Comparison of ENCODE assay signal across 1 cellular context in the genomic region with DNA sequence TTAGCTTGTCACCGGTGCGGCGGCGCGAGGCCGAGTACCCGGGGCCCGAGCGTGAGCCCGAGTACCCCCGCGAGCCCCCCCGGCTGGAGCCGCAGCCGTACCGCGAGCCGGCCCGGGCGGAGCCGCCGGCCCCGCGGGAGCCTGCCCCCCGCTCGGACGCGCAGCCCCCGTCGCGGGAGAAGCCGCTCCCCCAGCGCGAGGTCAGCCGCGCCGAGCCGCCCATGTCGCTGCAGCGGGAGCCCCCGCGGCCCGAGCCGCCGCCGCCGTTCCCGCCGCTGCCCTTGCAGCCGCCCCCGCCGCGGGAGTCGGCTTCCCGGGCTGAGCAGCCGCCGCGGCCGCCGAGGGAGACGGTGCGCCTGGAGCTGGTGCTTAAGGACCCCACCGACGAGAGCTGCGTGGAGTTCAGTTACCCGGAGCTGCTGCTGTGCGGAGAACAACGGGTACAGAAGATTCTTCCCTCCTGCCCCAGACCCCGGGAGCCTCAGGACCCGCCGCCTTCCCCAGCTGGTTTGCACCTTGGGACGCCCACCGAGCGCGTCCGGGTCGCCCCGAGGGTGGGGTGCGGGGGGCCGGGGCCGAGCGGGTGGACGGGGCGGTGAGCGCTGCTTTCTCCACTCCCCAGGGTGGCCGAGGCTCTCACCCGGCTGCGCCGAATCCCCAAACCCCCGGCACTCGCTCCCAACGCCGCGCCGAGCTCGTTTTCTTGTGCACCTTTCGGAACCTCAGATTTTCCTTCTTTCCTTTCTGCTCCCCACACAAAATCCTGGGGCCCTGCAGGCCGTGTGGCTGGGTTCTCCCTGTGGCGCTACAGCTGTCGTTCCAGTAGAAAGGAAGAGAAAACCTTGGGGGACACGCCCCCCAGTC.
TF ChIP-seq lines count a peak whose summit lies in the region.

No MANE protein-coding gene starts in this region.

TF ChIP-seq in K562, 482 proteins besides CTCF, POLR2A, EP300 and RAD21 (continued from another document and continues in another):
- TF ChIP-seq, protein P1, sequence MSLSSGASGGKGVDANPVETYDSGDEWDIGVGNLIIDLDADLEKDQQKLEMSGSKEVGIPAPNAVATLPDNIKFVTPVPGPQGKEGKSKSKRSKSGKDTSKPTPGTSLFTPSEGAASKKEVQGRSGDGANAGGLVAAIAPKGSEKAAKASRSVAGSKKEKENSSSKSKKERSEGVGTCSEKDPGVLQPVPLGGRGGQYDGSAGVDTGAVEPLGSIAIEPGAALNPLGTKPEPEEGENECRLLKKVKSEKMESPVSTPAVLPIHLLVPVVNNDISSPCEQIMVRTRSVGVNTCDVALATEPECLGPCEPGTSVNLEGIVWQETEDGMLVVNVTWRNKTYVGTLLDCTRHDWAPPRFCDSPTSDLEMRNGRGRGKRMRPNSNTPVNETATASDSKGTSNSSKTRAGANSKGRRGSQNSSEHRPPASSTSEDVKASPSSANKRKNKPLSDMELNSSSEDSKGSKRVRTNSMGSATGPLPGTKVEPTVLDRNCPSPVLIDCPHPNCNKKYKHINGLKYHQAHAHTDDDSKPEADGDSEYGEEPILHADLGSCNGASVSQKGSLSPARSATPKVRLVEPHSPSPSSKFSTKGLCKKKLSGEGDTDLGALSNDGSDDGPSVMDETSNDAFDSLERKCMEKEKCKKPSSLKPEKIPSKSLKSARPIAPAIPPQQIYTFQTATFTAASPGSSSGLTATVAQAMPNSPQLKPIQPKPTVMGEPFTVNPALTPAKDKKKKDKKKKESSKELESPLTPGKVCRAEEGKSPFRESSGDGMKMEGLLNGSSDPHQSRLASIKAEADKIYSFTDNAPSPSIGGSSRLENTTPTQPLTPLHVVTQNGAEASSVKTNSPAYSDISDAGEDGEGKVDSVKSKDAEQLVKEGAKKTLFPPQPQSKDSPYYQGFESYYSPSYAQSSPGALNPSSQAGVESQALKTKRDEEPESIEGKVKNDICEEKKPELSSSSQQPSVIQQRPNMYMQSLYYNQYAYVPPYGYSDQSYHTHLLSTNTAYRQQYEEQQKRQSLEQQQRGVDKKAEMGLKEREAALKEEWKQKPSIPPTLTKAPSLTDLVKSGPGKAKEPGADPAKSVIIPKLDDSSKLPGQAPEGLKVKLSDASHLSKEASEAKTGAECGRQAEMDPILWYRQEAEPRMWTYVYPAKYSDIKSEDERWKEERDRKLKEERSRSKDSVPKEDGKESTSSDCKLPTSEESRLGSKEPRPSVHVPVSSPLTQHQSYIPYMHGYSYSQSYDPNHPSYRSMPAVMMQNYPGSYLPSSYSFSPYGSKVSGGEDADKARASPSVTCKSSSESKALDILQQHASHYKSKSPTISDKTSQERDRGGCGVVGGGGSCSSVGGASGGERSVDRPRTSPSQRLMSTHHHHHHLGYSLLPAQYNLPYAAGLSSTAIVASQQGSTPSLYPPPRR (CRISPR knock-in tag; IDR thresholded peaks at IDR 0.05; ENCODE audit: borderline replicate concordance) = 0 out of 2 replicates have a peak, but pooled peaks have one; percentile 75
- TF ChIP-seq, protein P2, sequence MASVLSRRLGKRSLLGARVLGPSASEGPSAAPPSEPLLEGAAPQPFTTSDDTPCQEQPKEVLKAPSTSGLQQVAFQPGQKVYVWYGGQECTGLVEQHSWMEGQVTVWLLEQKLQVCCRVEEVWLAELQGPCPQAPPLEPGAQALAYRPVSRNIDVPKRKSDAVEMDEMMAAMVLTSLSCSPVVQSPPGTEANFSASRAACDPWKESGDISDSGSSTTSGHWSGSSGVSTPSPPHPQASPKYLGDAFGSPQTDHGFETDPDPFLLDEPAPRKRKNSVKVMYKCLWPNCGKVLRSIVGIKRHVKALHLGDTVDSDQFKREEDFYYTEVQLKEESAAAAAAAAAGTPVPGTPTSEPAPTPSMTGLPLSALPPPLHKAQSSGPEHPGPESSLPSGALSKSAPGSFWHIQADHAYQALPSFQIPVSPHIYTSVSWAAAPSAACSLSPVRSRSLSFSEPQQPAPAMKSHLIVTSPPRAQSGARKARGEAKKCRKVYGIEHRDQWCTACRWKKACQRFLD (CRISPR knock-in tag; IDR thresholded peaks at IDR 0.05) = peak; percentile 39; the same call in 1 of the 2 replicates
- TF ChIP-seq TEAD1 (CRISPR knock-in tag; IDR thresholded peaks at IDR 0.05) (peak in 1 of 2 experiments; percentile 54; a peak in 1 of 4 replicates), DIDO1 (tag; IDR thresholded peaks at IDR 0.05; ENCODE audit: low read depth) (no peak), NFXL1 (CRISPR knock-in tag; IDR thresholded peaks at IDR 0.05) (no peak), DPF2 (IDR thresholded peaks at IDR 0.05) (0 out of 2 replicates have a peak, but pooled peaks have one; percentile 23), SMARCA4 (IDR thresholded peaks at IDR 0.05) (no peak), ZNF253 (CRISPR knock-in tag; conservative IDR thresholded peaks at IDR 0.05) (no peak), HMGN3 (IDR thresholded peaks at IDR 0.05; ENCODE audit: borderline replicate concordance, extremely low read depth, insufficient read length, low read depth, low read length) (no peak), ZBTB7A (IDR thresholded peaks at IDR 0.05; ENCODE audit: borderline replicate concordance, control insufficient read depth, low read depth, low read length) (peak; percentile 36; the same call in 1 of the 2 replicates), SIX5 (IDR thresholded peaks at IDR 0.05; ENCODE audit: borderline replicate concordance in 1 of 2, insufficient read depth in 1 of 2, low read depth in 1 of 2, low read length in 2 of 2) (no peak), NR2C2 (CRISPR knock-in tag; IDR thresholded peaks at IDR 0.05) (no peak), NR2C2 (tag; IDR thresholded peaks at IDR 0.05) (0 out of 2 replicates have a peak, but pooled peaks have one; percentile 6), JUN (IDR thresholded peaks at IDR 0.05; ENCODE audit: borderline replicate concordance, low read depth, low read length) (no peak), JUN (CRISPR knock-in tag; IDR thresholded peaks at IDR 0.05; ENCODE audit: borderline replicate concordance) (0 out of 2 replicates have a peak, but pooled peaks have one; percentile 62), MYC (IDR thresholded peaks at IDR 0.05; ENCODE audit: low read depth, low read length) (no peak), MYC (CRISPR knock-in tag; IDR thresholded peaks at IDR 0.05; ENCODE audit: borderline replicate concordance, low read depth) (no peak), SIN3A (IDR thresholded peaks at IDR 0.05; ENCODE audit: borderline replicate concordance in 2 of 2, control insufficient read depth in 1 of 2, low read depth in 2 of 2, low read length in 2 of 2) (peak in 1 of 2 experiments; percentile 80; a peak in 2 of 4 replicates)
- TF ChIP-seq, protein P3, sequence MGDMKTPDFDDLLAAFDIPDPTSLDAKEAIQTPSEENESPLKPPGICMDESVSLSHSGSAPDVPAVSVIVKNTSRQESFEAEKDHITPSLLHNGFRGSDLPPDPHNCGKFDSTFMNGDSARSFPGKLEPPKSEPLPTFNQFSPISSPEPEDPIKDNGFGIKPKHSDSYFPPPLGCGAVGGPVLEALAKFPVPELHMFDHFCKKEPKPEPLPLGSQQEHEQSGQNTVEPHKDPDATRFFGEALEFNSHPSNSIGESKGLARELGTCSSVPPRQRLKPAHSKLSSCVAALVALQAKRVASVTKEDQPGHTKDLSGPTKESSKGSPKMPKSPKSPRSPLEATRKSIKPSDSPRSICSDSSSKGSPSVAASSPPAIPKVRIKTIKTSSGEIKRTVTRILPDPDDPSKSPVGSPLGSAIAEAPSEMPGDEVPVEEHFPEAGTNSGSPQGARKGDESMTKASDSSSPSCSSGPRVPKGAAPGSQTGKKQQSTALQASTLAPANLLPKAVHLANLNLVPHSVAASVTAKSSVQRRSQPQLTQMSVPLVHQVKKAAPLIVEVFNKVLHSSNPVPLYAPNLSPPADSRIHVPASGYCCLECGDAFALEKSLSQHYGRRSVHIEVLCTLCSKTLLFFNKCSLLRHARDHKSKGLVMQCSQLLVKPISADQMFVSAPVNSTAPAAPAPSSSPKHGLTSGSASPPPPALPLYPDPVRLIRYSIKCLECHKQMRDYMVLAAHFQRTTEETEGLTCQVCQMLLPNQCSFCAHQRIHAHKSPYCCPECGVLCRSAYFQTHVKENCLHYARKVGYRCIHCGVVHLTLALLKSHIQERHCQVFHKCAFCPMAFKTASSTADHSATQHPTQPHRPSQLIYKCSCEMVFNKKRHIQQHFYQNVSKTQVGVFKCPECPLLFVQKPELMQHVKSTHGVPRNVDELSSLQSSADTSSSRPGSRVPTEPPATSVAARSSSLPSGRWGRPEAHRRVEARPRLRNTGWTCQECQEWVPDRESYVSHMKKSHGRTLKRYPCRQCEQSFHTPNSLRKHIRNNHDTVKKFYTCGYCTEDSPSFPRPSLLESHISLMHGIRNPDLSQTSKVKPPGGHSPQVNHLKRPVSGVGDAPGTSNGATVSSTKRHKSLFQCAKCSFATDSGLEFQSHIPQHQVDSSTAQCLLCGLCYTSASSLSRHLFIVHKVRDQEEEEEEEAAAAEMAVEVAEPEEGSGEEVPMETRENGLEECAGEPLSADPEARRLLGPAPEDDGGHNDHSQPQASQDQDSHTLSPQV (IDR thresholded peaks at IDR 0.05) = peak; percentile 22; the same call in 1 of the 2 replicates
- TF ChIP-seq, protein P4, sequence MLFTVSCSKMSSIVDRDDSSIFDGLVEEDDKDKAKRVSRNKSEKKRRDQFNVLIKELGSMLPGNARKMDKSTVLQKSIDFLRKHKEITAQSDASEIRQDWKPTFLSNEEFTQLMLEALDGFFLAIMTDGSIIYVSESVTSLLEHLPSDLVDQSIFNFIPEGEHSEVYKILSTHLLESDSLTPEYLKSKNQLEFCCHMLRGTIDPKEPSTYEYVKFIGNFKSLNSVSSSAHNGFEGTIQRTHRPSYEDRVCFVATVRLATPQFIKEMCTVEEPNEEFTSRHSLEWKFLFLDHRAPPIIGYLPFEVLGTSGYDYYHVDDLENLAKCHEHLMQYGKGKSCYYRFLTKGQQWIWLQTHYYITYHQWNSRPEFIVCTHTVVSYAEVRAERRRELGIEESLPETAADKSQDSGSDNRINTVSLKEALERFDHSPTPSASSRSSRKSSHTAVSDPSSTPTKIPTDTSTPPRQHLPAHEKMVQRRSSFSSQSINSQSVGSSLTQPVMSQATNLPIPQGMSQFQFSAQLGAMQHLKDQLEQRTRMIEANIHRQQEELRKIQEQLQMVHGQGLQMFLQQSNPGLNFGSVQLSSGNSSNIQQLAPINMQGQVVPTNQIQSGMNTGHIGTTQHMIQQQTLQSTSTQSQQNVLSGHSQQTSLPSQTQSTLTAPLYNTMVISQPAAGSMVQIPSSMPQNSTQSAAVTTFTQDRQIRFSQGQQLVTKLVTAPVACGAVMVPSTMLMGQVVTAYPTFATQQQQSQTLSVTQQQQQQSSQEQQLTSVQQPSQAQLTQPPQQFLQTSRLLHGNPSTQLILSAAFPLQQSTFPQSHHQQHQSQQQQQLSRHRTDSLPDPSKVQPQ (CRISPR knock-in tag; IDR thresholded peaks at IDR 0.05; ENCODE audit: borderline replicate concordance) = no peak
- TF ChIP-seq, protein P5, sequence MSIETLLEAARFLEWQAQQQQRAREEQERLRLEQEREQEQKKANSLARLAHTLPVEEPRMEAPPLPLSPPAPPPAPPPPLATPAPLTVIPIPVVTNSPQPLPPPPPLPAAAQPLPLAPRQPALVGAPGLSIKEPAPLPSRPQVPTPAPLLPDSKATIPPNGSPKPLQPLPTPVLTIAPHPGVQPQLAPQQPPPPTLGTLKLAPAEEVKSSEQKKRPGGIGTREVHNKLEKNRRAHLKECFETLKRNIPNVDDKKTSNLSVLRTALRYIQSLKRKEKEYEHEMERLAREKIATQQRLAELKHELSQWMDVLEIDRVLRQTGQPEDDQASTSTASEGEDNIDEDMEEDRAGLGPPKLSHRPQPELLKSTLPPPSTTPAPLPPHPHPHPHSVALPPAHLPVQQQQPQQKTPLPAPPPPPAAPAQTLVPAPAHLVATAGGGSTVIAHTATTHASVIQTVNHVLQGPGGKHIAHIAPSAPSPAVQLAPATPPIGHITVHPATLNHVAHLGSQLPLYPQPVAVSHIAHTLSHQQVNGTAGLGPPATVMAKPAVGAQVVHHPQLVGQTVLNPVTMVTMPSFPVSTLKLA (conservative IDR thresholded peaks at IDR 0.05) = 0 out of 4 replicates have a peak, but pooled peaks of 1 of the 2 experiments have one; percentile 59
- TF ChIP-seq, protein P6, sequence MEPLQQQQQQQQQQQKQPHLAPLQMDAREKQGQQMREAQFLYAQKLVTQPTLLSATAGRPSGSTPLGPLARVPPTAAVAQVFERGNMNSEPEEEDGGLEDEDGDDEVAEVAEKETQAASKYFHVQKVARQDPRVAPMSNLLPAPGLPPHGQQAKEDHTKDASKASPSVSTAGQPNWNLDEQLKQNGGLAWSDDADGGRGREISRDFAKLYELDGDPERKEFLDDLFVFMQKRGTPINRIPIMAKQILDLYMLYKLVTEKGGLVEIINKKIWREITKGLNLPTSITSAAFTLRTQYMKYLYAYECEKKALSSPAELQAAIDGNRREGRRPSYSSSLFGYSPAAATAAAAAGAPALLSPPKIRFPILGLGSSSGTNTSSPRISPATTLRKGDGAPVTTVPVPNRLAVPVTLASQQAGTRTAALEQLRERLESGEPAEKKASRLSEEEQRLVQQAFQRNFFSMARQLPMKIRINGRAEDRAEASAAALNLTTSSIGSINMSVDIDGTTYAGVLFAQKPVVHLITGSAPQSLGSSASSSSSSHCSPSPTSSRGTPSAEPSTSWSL (CRISPR knock-in tag; IDR thresholded peaks at IDR 0.05; ENCODE audit: borderline replicate concordance) = no peak
- TF ChIP-seq, protein P7, sequence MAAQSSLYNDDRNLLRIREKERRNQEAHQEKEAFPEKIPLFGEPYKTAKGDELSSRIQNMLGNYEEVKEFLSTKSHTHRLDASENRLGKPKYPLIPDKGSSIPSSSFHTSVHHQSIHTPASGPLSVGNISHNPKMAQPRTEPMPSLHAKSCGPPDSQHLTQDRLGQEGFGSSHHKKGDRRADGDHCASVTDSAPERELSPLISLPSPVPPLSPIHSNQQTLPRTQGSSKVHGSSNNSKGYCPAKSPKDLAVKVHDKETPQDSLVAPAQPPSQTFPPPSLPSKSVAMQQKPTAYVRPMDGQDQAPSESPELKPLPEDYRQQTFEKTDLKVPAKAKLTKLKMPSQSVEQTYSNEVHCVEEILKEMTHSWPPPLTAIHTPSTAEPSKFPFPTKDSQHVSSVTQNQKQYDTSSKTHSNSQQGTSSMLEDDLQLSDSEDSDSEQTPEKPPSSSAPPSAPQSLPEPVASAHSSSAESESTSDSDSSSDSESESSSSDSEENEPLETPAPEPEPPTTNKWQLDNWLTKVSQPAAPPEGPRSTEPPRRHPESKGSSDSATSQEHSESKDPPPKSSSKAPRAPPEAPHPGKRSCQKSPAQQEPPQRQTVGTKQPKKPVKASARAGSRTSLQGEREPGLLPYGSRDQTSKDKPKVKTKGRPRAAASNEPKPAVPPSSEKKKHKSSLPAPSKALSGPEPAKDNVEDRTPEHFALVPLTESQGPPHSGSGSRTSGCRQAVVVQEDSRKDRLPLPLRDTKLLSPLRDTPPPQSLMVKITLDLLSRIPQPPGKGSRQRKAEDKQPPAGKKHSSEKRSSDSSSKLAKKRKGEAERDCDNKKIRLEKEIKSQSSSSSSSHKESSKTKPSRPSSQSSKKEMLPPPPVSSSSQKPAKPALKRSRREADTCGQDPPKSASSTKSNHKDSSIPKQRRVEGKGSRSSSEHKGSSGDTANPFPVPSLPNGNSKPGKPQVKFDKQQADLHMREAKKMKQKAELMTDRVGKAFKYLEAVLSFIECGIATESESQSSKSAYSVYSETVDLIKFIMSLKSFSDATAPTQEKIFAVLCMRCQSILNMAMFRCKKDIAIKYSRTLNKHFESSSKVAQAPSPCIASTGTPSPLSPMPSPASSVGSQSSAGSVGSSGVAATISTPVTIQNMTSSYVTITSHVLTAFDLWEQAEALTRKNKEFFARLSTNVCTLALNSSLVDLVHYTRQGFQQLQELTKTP (IDR thresholded peaks at IDR 0.05; ENCODE audit: low read depth in 1 of 2, partially characterized antibody in 2 of 2) = no peak
